In the genomic region with DNA sequence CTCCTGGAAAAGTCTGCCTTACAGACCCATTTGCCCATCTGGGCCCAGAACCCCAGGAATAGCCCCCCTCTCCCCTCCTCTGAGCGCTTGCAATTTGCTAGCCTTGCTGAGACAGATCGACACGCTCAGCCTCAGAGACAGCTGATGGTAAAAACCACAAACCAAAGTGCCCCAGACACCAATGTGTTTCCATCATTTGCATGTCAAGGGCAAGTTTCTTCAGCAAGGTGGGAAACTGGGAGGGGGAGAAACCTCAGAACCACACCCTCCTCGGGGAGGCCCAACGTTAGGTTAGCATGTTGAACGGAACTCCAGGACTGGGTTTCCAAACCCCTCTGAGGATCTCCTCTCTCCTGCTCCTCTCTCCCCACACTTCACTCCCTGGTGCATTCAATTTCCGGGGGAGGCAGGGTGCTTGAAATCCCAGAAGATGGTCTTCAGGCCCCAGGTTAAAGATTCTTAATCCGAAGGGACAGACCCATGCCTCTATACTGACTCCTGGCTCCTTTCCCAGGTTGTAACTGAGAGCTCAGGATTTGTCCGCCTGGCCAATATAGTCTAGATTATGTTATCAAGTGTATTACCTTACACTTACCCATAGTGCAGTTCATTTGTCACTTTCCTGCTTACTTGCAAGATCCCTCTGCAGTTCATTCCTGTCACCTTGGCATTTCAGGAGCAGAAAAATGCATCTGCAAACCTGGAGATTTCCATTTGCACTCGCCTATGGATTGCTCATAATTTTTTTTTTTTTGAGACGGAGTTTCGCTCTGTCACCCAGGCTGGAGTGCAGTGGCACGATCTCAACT, we compare ENCODE assay signal across 8 cellular contexts. TPM values are rescaled to one million over a fixed set of nuclear protein-coding genes. Genes with fewer than 3 reads are reported as not detected.
DNase-seq lines count a peak whose midpoint lies in the region; ATAC-seq and FAIRE-seq lines count a peak whose summit lies in the region.

No MANE protein-coding gene starts in this region.

- peaks cover 32% of the 10 kb centered on the region for H3K4me1 ChIP-seq in mucosa of stomach (ENCODE audit: control insufficient read depth, insufficient read depth, low read length)

- H3K27me3 ChIP-seq in mucosa of stomach (ENCODE audit: control insufficient read depth, insufficient read depth, low read length): no peaks in the 10 kb centered on the region

- FAIRE-seq in G401.6 (lab: Jason Lieb, UNC): peak; percentile 45

- DNase-seq in KBM-7 (peak; percentile 49), activated T-cell treated with anti-CD3 and anti-CD28 coated beads for 24 hours (ENCODE audit: low read depth) (peak; percentile 20), GOT3 (lab: John Stamatoyannopoulos, UW) (no peak), dermis blood vessel endothelial cell (no peak)

- in situ Hi-C loops in KBM-7 (cut with MboI; ENCODE audit: low pct_unique_long_range_greater_than_20kb, low sequenced_read_pairs): no loop called here

- H3K36me3 ChIP-seq in mucosa of stomach (ENCODE audit: control insufficient read depth, insufficient read depth, low read length): no peaks in the 10 kb centered on the region

- no peaks in the 10 kb centered on the region for H3K9me3 ChIP-seq in mucosa of stomach (ENCODE audit: control insufficient read depth, low read length)

- H3K9ac ChIP-seq in mucosa of stomach (ENCODE audit: low read length): peak overlapping the region; percentile 78

- H3K4me3 ChIP-seq in mucosa of stomach (ENCODE audit: low read length): peak overlapping the region; percentile 84

- ATAC-seq in GM21390 (IDR thresholded peaks at IDR 0.05; ENCODE audit: unreplicated experiment) (peak; percentile 80), HG03457 (IDR thresholded peaks at IDR 0.05; ENCODE audit: unreplicated experiment) (no peak)

RNA-seq across cellular contexts. Expression of gene CUEDC1, which starts 1.3 kb away (rescaled TPM):
- 6.5 and 6.8 TPM in 2 replicates for total RNA-seq in dermis blood vessel endothelial cell

RNA-seq across cellular contexts. Expression of gene VEZF1, which starts 31.5 kb away (rescaled TPM):
- total RNA-seq in dermis blood vessel endothelial cell: 30.8 and 36.4 TPM in 2 replicates

RNA-seq across cellular contexts. Expression of gene SRSF1, which starts 50.5 kb away (rescaled TPM):
- 415 and 532 TPM in 2 replicates for total RNA-seq in dermis blood vessel endothelial cell

Comparison
In these comparisons a context has a peak if more than half of its experiments do, and no peak if none do; other contexts are left out.
1. DNase-seq: peak in KBM-7 (single experiment) and activated T-cell treated with anti-CD3 and anti-CD28 coated beads for 24 hours (single experiment); none in GOT3 (single experiment) and dermis blood vessel endothelial cell (single experiment).